In genomic region chr16:30063893-30064745, GRCh38 we compare ENCODE assay signal across 8 cellular contexts. TPM values are rescaled to one million over a fixed set of nuclear protein-coding genes. Genes with fewer than 3 reads are reported as not detected.
A peak's percentile ranks its signal among the peaks of the same experiment; 100 is the strongest.
DNase-seq lines count a peak whose midpoint lies in the region; ATAC-seq, FAIRE-seq and TF ChIP-seq lines count a peak whose summit lies in the region.

No MANE protein-coding gene starts in this region.

- TF ChIP-seq CTCF in HEK293 (tag by site-specific recombination; IDR thresholded peaks at IDR 0.05) (peak; percentile 88), H1 (IDR thresholded peaks at IDR 0.05; ENCODE audit: control extremely low read depth in 1 of 3, insufficient read depth in 1 of 3, low read depth in 1 of 3, low read length in 3 of 3) (no peak)
- TF ChIP-seq CTCF in activated CD8-positive, alpha-beta T cell treated with anti-CD3 and anti-CD28 coated beads for 36 hours (IDR thresholded peaks at IDR 0.05), result no peak

- WGBS in H1 (ENCODE audit: extremely low coverage in 1 of 2, insufficient coverage in 1 of 2, insufficient read length in 1 of 2, insufficient replicate concordance in 2 of 2, low coverage in 1 of 2, low lambda C conversion rate in 2 of 2, missing lambda C conversion rate in 1 of 2), 2 experiments, result 2% methylated on average over 27 of the region's 28 CpGs; no CpG with 5 or more reads in 1 of the 2 experiments

- peak overlapping the region; percentile 100 for H2BK5ac ChIP-seq in H1 (ENCODE audit: low read depth, low read length)

- CTCF ChIA-PET in HEK293 (lab: Yijun Ruan, JAX) (interaction anchor here (0.7 to 1.6 kb wide), 5 partner anchors 9 to 565 kb away, joined by 3 to 12 read pairs (median 4); no protein-coding TSS in a partner anchor), H1 (lab: Charles Lee; ENCODE audit: partially characterized antibody) (interaction anchor here (0.6 to 7.3 kb wide), 7 partner anchors 9 to 943 kb away, joined by 3 to 51 read pairs (median 3); partner anchors contain the start of gene TBX6)
- CTCF ChIA-PET in activated CD8-positive, alpha-beta T cell treated with anti-CD3 and anti-CD28 coated beads for 36 hours (lab: Charles Lee), result interaction anchor here (0.6 to 3.2 kb wide), 6 partner anchors 9 to 248 kb away, joined by 3 to 14 read pairs (median 8); partner anchors contain the start of genes PAGR1 and TBX6

- H2BK20ac ChIP-seq in H1 (ENCODE audit: low read length), result no peak overlapping the region; the same call in 1 of the 2 replicates

- H3K23ac ChIP-seq in H1 (ENCODE audit: insufficient read length), result no peak overlapping the region

- H3K27ac Mint-ChIP-seq in activated CD8-positive, alpha-beta T cell treated with anti-CD3 and anti-CD28 coated beads for 36 hours, result peak overlapping the region; percentile 100

- H3K9me3 ChIP-seq in HEK293 (ENCODE audit: control insufficient read depth, insufficient read depth, low read depth, low read length) (no peaks in the 10 kb centered on the region), H1 (ENCODE audit: insufficient read depth in 2 of 2, low read depth in 1 of 2, low read length in 1 of 2) (no peaks in the 10 kb centered on the region)

- H3K56ac ChIP-seq in H1 (replicated peaks; ENCODE audit: insufficient read length, low read depth, low read length), result peak overlapping the region; percentile 70

- no peaks in the 10 kb centered on the region for H3K9me3 Mint-ChIP-seq in activated CD8-positive, alpha-beta T cell treated with anti-CD3 and anti-CD28 coated beads for 36 hours

- peak overlapping the region; percentile 91 for H3K4me3 Mint-ChIP-seq in activated CD8-positive, alpha-beta T cell treated with anti-CD3 and anti-CD28 coated beads for 36 hours

- H2BK120ac ChIP-seq in H1 (replicated peaks; ENCODE audit: low read depth, low read length), result no peak overlapping the region

- peak overlapping the region; percentile 94 for H3K4me3 ChIP-seq in HEK293 (ENCODE audit: low read depth, low read length)
- H3K4me3 ChIP-seq in H1 (ENCODE audit: extremely low read depth in 1 of 4, insufficient read depth in 2 of 4, low read depth in 3 of 4, low read length in 4 of 4), result peak overlapping the region; percentile 71 to 92 (median 88)

- no peak overlapping the region for H3K14ac ChIP-seq in H1 (ENCODE audit: insufficient read length)

- peaks cover 15 to 30% of the 10 kb centered on the region in 2 experiments for H3K79me2 ChIP-seq in H1 (ENCODE audit: control insufficient read depth in 1 of 2, insufficient read depth in 2 of 2, low read length in 2 of 2)

- ATAC-seq in activated CD8-positive, alpha-beta T cell treated with anti-CD3 and anti-CD28 coated beads for 36 hours, result peak; percentile 34

- H3K4me1 Mint-ChIP-seq in activated CD8-positive, alpha-beta T cell treated with anti-CD3 and anti-CD28 coated beads for 36 hours (ENCODE audit: low read depth), result peaks cover 24% of the 10 kb centered on the region

- no peak for TF ChIP-seq EP300 in H1 (IDR thresholded peaks at IDR 0.05; ENCODE audit: borderline replicate concordance in 1 of 2, low read depth in 2 of 2, low read length in 2 of 2)

- peak overlapping the region in 3 of 4 experiments; percentile 14 to 73 (median 20); a peak in 5 of 7 replicates for H3K9ac ChIP-seq in H1 (replicated peaks in 1 of 4; ENCODE audit: extremely low read depth in 1 of 4, low read depth in 3 of 4, low read length in 3 of 4)

- H3K36me3 ChIP-seq in HEK293 (ENCODE audit: control insufficient read depth in 2 of 2, insufficient read depth in 1 of 2, low read length in 2 of 2) (peaks cover 13 to 42% of the 10 kb centered on the region in 2 experiments; a peak in 2 of 3 replicates), H1 (ENCODE audit: control insufficient read depth in 2 of 4, insufficient read depth in 4 of 4, low read length in 3 of 4) (peaks cover 6 to 21% (median 20%) of the 10 kb centered on the region in 4 experiments; a peak in 7 of 8 replicates)

- H2AFZ ChIP-seq in H1 (ENCODE audit: low read length), result no peak overlapping the region

- peak; percentile 61 for DNase-seq in DMS114 treated with DMSO at 0.1 percent for 48 hours (lab: John Stamatoyannopoulos, UW; ENCODE audit: unreplicated experiment)
- peak; percentile 95 for DNase-seq in NCI-H510A treated with DMSO at 0.1 percent for 48 hours (lab: John Stamatoyannopoulos, UW)
- peak; percentile 87 for DNase-seq in activated CD8-positive, alpha-beta T cell treated with anti-CD3 and anti-CD28 coated beads for 36 hours
- peak in 1 of 2 experiments; percentile 77 for DNase-seq in H1 (ENCODE audit: low read depth in 1 of 2, low spot score in 2 of 2)
- DNase-seq in midbrain (lab: John Stamatoyannopoulos, UW), result peak; percentile 90
- DNase-seq in stimulated activated CD8-positive, alpha-beta memory T cell treated with anti-CD3 and anti-CD28 coated beads, Interleukin-15, amount 100 ng/mL, for 48 hours (ENCODE audit: low read depth in 2 of 2), result peak; percentile 60 to 61
- no peak for DNase-seq in EL

- peak overlapping the region; percentile 83 for H4K91ac ChIP-seq in H1 (replicated peaks; ENCODE audit: insufficient read length, low read length)

- H3K36me3 Mint-ChIP-seq in activated CD8-positive, alpha-beta T cell treated with anti-CD3 and anti-CD28 coated beads for 36 hours (ENCODE audit: low read depth), result peaks cover 49% of the 10 kb centered on the region

- TF ChIP-seq RAD21 in H1 (IDR thresholded peaks at IDR 0.05 in 1 of 2, conservative IDR thresholded peaks at IDR 0.05 in 1 of 2; ENCODE audit: low read depth in 2 of 2, low read length in 2 of 2), result peak in 1 of 2 experiments; percentile 9; a peak in 1 of 4 replicates

- intact Hi-C loops in activated CD8-positive, alpha-beta T cell treated with anti-CD3 and anti-CD28 coated beads for 36 hours (cut with micrococcal nuclease), result loop anchor here (10.0 kb wide), 1 partner anchor 311 kb away; the partner anchor contains the start of genes MYL11 and TBC1D10B

- H3K4me1 ChIP-seq in HEK293 (ENCODE audit: control insufficient read depth, insufficient read depth, low read length) (peaks cover 2% of the 10 kb centered on the region; the same call in 1 of the 2 replicates), H1 (replicated peaks in 1 of 4; ENCODE audit: control insufficient read depth in 3 of 4, insufficient read depth in 4 of 4, low read length in 3 of 4) (peaks cover 6 to 27% (median 15%) of the 10 kb centered on the region in 4 experiments)

- FAIRE-seq in H1 (lab: Jason Lieb, UNC), result no peak

- H3K27me3 Mint-ChIP-seq in activated CD8-positive, alpha-beta T cell treated with anti-CD3 and anti-CD28 coated beads for 36 hours, result no peaks in the 10 kb centered on the region

- H4K5ac ChIP-seq in H1 (ENCODE audit: insufficient read length, low read depth, low read length), result peak overlapping the region; percentile 100

- H3K79me1 ChIP-seq in H1 (ENCODE audit: low read depth, low read length), result 0 out of 2 replicates have a peak, but pooled peaks cover 9% of the 10 kb centered on the region

- TF ChIP-seq POLR2A in H1 (IDR thresholded peaks at IDR 0.05; ENCODE audit: control extremely low read depth in 1 of 2, low read depth in 2 of 2, low read length in 2 of 2), result no peak

- peak overlapping the region; percentile 73 to 81 for H3K4me2 ChIP-seq in H1 (ENCODE audit: insufficient read depth in 1 of 2, low read depth in 2 of 2, low read length in 2 of 2)

- 0 out of 2 replicates have a peak overlapping the region, but pooled peaks have one; percentile 39 for H2BK12ac ChIP-seq in H1 (ENCODE audit: low read depth, low read length)

- H2BK15ac ChIP-seq in H1 (ENCODE audit: low read length), result peak overlapping the region; percentile 53

- H3K4ac ChIP-seq in H1 (replicated peaks; ENCODE audit: insufficient read length, low read depth, low read length), result peak overlapping the region; percentile 21

- peak overlapping the region; percentile 100 for H3K27ac ChIP-seq in HEK293 (ENCODE audit: extremely low read depth, low read depth, low read length)
- no peak overlapping the region for H3K27ac ChIP-seq in H1 (ENCODE audit: low read depth, low read length)

- H4K20me1 ChIP-seq in H1 (replicated peaks in 1 of 2; ENCODE audit: control insufficient read depth in 1 of 2, insufficient read depth in 2 of 2, low read length in 2 of 2), result peaks cover 4 to 27% of the 10 kb centered on the region in 2 experiments

- POLR2A ChIA-PET in HEK293 (lab: Yijun Ruan, JAX) (interaction anchor here (0.7 to 3.6 kb wide), 4 partner anchors 9 to 570 kb away, joined by 4 to 70 read pairs (median 5); partner anchors contain the start of gene PPP4C), H1 (lab: Charles Lee; ENCODE audit: partially characterized antibody) (interaction anchor here (1.2 to 21.2 kb wide), 6 partner anchors 9 to 291 kb away, joined by 3 to 353 read pairs (median 48); partner anchors contain the start of genes CD2BP2, PPP4C, TAOK2 and TBX6)
- POLR2A ChIA-PET in activated CD8-positive, alpha-beta T cell treated with anti-CD3 and anti-CD28 coated beads for 36 hours (lab: Charles Lee), result interaction anchor here (1.1 to 6.3 kb wide), 11 partner anchors 10 to 586 kb away, joined by 3 to 83 read pairs (median 6); partner anchors contain the start of genes KIF22, PPP4C, PRR14 and TBX6

- H4K8ac ChIP-seq in H1 (ENCODE audit: extremely low read depth, insufficient read depth, low read length), result no peak overlapping the region; the same call in 1 of the 2 replicates

- peaks cover 18% of the 10 kb centered on the region for H3K23me2 ChIP-seq in H1 (ENCODE audit: low read depth, low read length)

- H3K18ac ChIP-seq in H1 (ENCODE audit: extremely low read depth, low read length), result peak overlapping the region; percentile 100; the same call in 1 of the 2 replicates

- H2AK5ac ChIP-seq in H1 (ENCODE audit: low read depth, low read length), result no peak overlapping the region

- no peaks in the 10 kb centered on the region for H3K27me3 ChIP-seq in H1 (replicated peaks in 1 of 4; ENCODE audit: control insufficient read depth in 3 of 4, extremely low read depth in 1 of 4, insufficient read depth in 3 of 4, low read length in 3 of 4)

RNA-seq across cellular contexts. Expression of gene ALDOA, which starts 1.4 kb away (rescaled TPM):
- 1,000 to 10,000 TPM; 3,042 to 3,081 TPM for total RNA-seq in activated CD8-positive, alpha-beta T cell treated with anti-CD3 and anti-CD28 coated beads for 36 hours
- total RNA-seq in H1 (2021; fragmentation: NEBNext Ultra II Directional; extraction: Animal tissue kit (Norgen Biotek cat#: 25700)), result 1,083 and 1,146 TPM in 2 replicates
- polyA plus RNA-seq in H1 (2011; rRNA removed), result 1,072 and 1,397 TPM in 2 replicates
- polyA plus RNA-seq in H1 (2011; cell fraction: cytosol; rRNA removed), result 884 TPM
- polyA plus RNA-seq in H1 (2011; cell fraction: nucleus; rRNA removed), result 1,022 TPM
- 986 to 1,460 TPM (median 1,381 TPM) in 4 replicates for polyA plus RNA-seq in H1 (2012, experiment 1 of 2)
- polyA plus RNA-seq in H1 (2012, experiment 2 of 2), result 2,176 TPM
- polyA plus RNA-seq in H1 (2013, experiment 1 of 2), result 777 TPM
- polyA plus RNA-seq in H1 (2013, experiment 2 of 2), result 779 TPM
- polyA minus RNA-seq in H1 (2011; rRNA and poly(A)+ RNA removed), result 753 and 900 TPM in 2 replicates
- 734 TPM for polyA minus RNA-seq in H1 (2011; cell fraction: cytosol; rRNA and poly(A)+ RNA removed)
- 382 TPM for polyA minus RNA-seq in H1 (2011; cell fraction: nucleus; rRNA and poly(A)+ RNA removed)

RNA-seq across cellular contexts. Expression of gene PPP4C, which starts 11.7 kb away (rescaled TPM):
- total RNA-seq in activated CD8-positive, alpha-beta T cell treated with anti-CD3 and anti-CD28 coated beads for 36 hours, result 100 to 1,000 TPM; 116 to 121 TPM
- 148 TPM in 2 replicates for total RNA-seq in H1 (2021; fragmentation: NEBNext Ultra II Directional; extraction: Animal tissue kit (Norgen Biotek cat#: 25700))
- 298 and 355 TPM in 2 replicates for polyA plus RNA-seq in H1 (2011; rRNA removed)
- 266 TPM for polyA plus RNA-seq in H1 (2011; cell fraction: cytosol; rRNA removed)
- polyA plus RNA-seq in H1 (2011; cell fraction: nucleus; rRNA removed), result 241 TPM
- polyA plus RNA-seq in H1 (2012, experiment 1 of 2), result 134 to 209 TPM (median 190 TPM) in 4 replicates
- 229 TPM for polyA plus RNA-seq in H1 (2012, experiment 2 of 2)
- polyA plus RNA-seq in H1 (2013, experiment 1 of 2), result 96.9 TPM
- 101 TPM for polyA plus RNA-seq in H1 (2013, experiment 2 of 2)
- 329 and 355 TPM in 2 replicates for polyA minus RNA-seq in H1 (2011; rRNA and poly(A)+ RNA removed)
- polyA minus RNA-seq in H1 (2011; cell fraction: cytosol; rRNA and poly(A)+ RNA removed), result 125 TPM
- 62.4 TPM for polyA minus RNA-seq in H1 (2011; cell fraction: nucleus; rRNA and poly(A)+ RNA removed)

RNA-seq across cellular contexts. Expression of gene TBX6, which starts 27.6 kb away (rescaled TPM):
- total RNA-seq in activated CD8-positive, alpha-beta T cell treated with anti-CD3 and anti-CD28 coated beads for 36 hours, result 1 to 10 TPM; 2.5 TPM
- 2.3 and 2.8 TPM in 2 replicates for total RNA-seq in H1 (2021; fragmentation: NEBNext Ultra II Directional; extraction: Animal tissue kit (Norgen Biotek cat#: 25700))
- 2.2 and 3.6 TPM in 2 replicates for polyA plus RNA-seq in H1 (2011; rRNA removed)
- 1.5 TPM for polyA plus RNA-seq in H1 (2011; cell fraction: cytosol; rRNA removed)
- polyA plus RNA-seq in H1 (2011; cell fraction: nucleus; rRNA removed), result 4.9 TPM
- polyA plus RNA-seq in H1 (2012, experiment 1 of 2), result 2.1 to 4.8 TPM (median 3.4 TPM) in 4 replicates
- polyA plus RNA-seq in H1 (2012, experiment 2 of 2), result 3.3 TPM
- polyA plus RNA-seq in H1 (2013, experiment 1 of 2), result 2.4 TPM
- 2.0 TPM for polyA plus RNA-seq in H1 (2013, experiment 2 of 2)
- polyA minus RNA-seq in H1 (2011; rRNA and poly(A)+ RNA removed), result 0.20 and 0.44 TPM in 2 replicates
- polyA minus RNA-seq in H1 (2011; cell fraction: cytosol; rRNA and poly(A)+ RNA removed), result 1.6 TPM
- polyA minus RNA-seq in H1 (2011; cell fraction: nucleus; rRNA and poly(A)+ RNA removed), result 1.8 TPM

RNA-seq across cellular contexts. Expression of gene YPEL3, which starts 31.9 kb away (rescaled TPM):
- total RNA-seq in activated CD8-positive, alpha-beta T cell treated with anti-CD3 and anti-CD28 coated beads for 36 hours, result 10 to 100 TPM; 17.7 to 19.5 TPM
- total RNA-seq in H1 (2021; fragmentation: NEBNext Ultra II Directional; extraction: Animal tissue kit (Norgen Biotek cat#: 25700)), result 40.3 and 43.2 TPM in 2 replicates
- 53.3 and 91.8 TPM in 2 replicates for polyA plus RNA-seq in H1 (2011; rRNA removed)
- polyA plus RNA-seq in H1 (2011; cell fraction: cytosol; rRNA removed), result 49.2 TPM
- 126 TPM for polyA plus RNA-seq in H1 (2011; cell fraction: nucleus; rRNA removed)
- polyA plus RNA-seq in H1 (2012, experiment 1 of 2), result 53.5 to 72.5 TPM (median 65.8 TPM) in 4 replicates
- polyA plus RNA-seq in H1 (2012, experiment 2 of 2), result 62.9 TPM
- polyA plus RNA-seq in H1 (2013, experiment 1 of 2), result 35.3 TPM
- polyA plus RNA-seq in H1 (2013, experiment 2 of 2), result 36.6 TPM
- 10.7 and 15.9 TPM in 2 replicates for polyA minus RNA-seq in H1 (2011; rRNA and poly(A)+ RNA removed)
- 17.5 TPM for polyA minus RNA-seq in H1 (2011; cell fraction: cytosol; rRNA and poly(A)+ RNA removed)
- polyA minus RNA-seq in H1 (2011; cell fraction: nucleus; rRNA and poly(A)+ RNA removed), result 27.2 TPM

RNA-seq across cellular contexts. Expression of gene TLCD3B, which starts 33.0 kb away (rescaled TPM):
- total RNA-seq in activated CD8-positive, alpha-beta T cell treated with anti-CD3 and anti-CD28 coated beads for 36 hours, result 1 to 10 TPM; 3.5 to 3.6 TPM
- 26.9 and 27.8 TPM in 2 replicates for total RNA-seq in H1 (2021; fragmentation: NEBNext Ultra II Directional; extraction: Animal tissue kit (Norgen Biotek cat#: 25700))
- 15.2 and 23.0 TPM in 2 replicates for polyA plus RNA-seq in H1 (2011; rRNA removed)
- 10.8 TPM for polyA plus RNA-seq in H1 (2011; cell fraction: cytosol; rRNA removed)
- polyA plus RNA-seq in H1 (2011; cell fraction: nucleus; rRNA removed), result 27.6 TPM
- 22.8 to 38.2 TPM (median 34.6 TPM) in 4 replicates for polyA plus RNA-seq in H1 (2012, experiment 1 of 2)
- polyA plus RNA-seq in H1 (2012, experiment 2 of 2), result 27.3 TPM
- 20.8 TPM for polyA plus RNA-seq in H1 (2013, experiment 1 of 2)
- 21.9 TPM for polyA plus RNA-seq in H1 (2013, experiment 2 of 2)
- 12.2 and 15.3 TPM in 2 replicates for polyA minus RNA-seq in H1 (2011; rRNA and poly(A)+ RNA removed)
- 26.3 TPM for polyA minus RNA-seq in H1 (2011; cell fraction: cytosol; rRNA and poly(A)+ RNA removed)
- 7.4 TPM for polyA minus RNA-seq in H1 (2011; cell fraction: nucleus; rRNA and poly(A)+ RNA removed)
